ENCODE assay signal across 7 cellular contexts in genomic region chr4:186596346-186596745, GRCh38. TPM values are rescaled to one million over a fixed set of nuclear protein-coding genes. Genes with fewer than 3 reads are reported as not detected.
"Had no signal": no experiment of that assay in that cellular context is flagged by ENCODE, and none has a peak within 500 bp of the region (broad histone marks: within the 10 kb centered on the region; RNA-seq: fewer than 3 reads in every experiment).

No MANE protein-coding gene starts in this region.

- DNase-seq: GOT3, H7, IMR-90, KBM-7 had no signal

- H3K4me1 ChIP-seq: HAP-1 had no signal

- H3K4me3 ChIP-seq: HAP-1 had no signal

- H3K9me3 ChIP-seq: HAP-1 had no signal

- ATAC-seq: HCT116 had no signal

RNA-seq across cellular contexts. Expression of gene MTNR1A, which starts 41.0 kb away (rescaled TPM):
- total RNA-seq: HT-29, IMR-90 had no signal
- polyA plus RNA-seq: IMR-90 had no signal
